8 cellular contexts compared by ENCODE assay signal in the genomic region with DNA sequence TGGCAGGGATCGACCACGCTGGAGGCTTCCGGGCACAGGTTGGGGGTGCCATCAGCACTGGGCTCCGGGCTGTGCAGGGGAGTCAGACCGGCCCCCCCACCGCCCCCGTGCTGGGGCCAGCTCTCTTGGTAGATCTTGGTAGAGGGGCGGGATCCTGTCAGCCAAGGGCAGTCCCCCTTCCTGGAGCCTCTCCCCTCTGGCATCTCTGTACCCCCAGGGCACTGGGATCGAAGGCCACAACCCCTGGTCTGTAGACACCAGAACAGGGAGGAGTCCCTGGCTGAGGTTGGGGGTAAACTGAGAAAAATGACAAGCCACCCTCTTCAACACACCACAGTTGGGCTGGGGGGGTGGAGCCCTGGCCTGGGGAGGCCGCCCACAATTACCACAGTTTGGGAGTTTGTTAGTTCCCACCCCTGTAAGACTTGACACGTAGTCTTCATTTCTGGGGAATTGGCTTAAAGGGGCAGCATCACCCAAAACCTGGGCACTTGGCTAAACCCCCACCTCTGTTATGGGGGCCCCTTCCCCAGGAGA. TPM values are rescaled to one million over a fixed set of nuclear protein-coding genes. Genes with fewer than 3 reads are reported as not detected.
DNase-seq lines count a peak whose midpoint lies in the region; FAIRE-seq and TF ChIP-seq lines count a peak whose summit lies in the region.

No MANE protein-coding gene starts in this region.

- no peaks in the 10 kb centered on the region for H4K20me1 ChIP-seq in hepatocyte (ENCODE audit: insufficient read depth, poor library complexity, severe bottlenecking)

- H3K4me1 Mint-ChIP-seq in activated T-helper 1 cell treated with anti-CD3 and anti-CD28 coated beads, Interleukin-12 subunit alpha, Interleukin-12 subunit beta, Interleukin-2, Interleukin-4 antibody, amounts not matched to agents 30 ng/mL and 10 ng/mL and 1 ng/mL, durations not matched to agents 14 hours and 24 hours and 36 hours (ENCODE audit: low read depth), result peaks cover 14% of the 10 kb centered on the region

- no peaks in the 10 kb centered on the region for H3K36me3 Mint-ChIP-seq in activated T-helper 1 cell treated with anti-CD3 and anti-CD28 coated beads, Interleukin-12 subunit alpha, Interleukin-12 subunit beta, Interleukin-2, Interleukin-4 antibody, amounts not matched to agents 30 ng/mL and 10 ng/mL and 1 ng/mL, durations not matched to agents 14 hours and 24 hours and 36 hours (ENCODE audit: low read depth)

- no peak for FAIRE-seq in H54 (lab: Jason Lieb, UNC)

- peak overlapping the region; percentile 61 for H3K4me3 Mint-ChIP-seq in activated T-helper 1 cell treated with anti-CD3 and anti-CD28 coated beads, Interleukin-12 subunit alpha, Interleukin-12 subunit beta, Interleukin-2, Interleukin-4 antibody, amounts not matched to agents 30 ng/mL and 10 ng/mL and 1 ng/mL, durations not matched to agents 14 hours and 24 hours and 36 hours

- H3K36me3 ChIP-seq in HUES48 (ENCODE audit: control insufficient read depth, insufficient read depth, low read length) (no peaks in the 10 kb centered on the region), hepatocyte (replicated peaks; ENCODE audit: insufficient read depth, low read depth) (no peaks in the 10 kb centered on the region), stomach smooth muscle (ENCODE audit: control insufficient read depth in 2 of 2, insufficient read depth in 2 of 2, low read length in 2 of 2) (peaks cover 3 to 5% of the 10 kb centered on the region in 2 donors)

- H3K9ac ChIP-seq in HUES48 (ENCODE audit: low read depth, low read length), result no peak overlapping the region
- peak overlapping the region; percentile 68 to 72 for H3K9ac ChIP-seq in stomach smooth muscle (ENCODE audit: low read length in 2 of 2)

- H3K27me3 ChIP-seq in HUES48 (ENCODE audit: control insufficient read depth, insufficient read depth, low read length) (peaks cover 59% of the 10 kb centered on the region), hepatocyte (peaks cover 3% of the 10 kb centered on the region), stomach smooth muscle (ENCODE audit: control insufficient read depth in 1 of 2, insufficient read depth in 2 of 2, low read length in 2 of 2) (peaks cover 0 to 3% of the 10 kb centered on the region in 2 donors)

- TF ChIP-seq POLR2A in H54 (IDR thresholded peaks at IDR 0.05; ENCODE audit: low read depth, low read length), result no peak

- H3K27ac Mint-ChIP-seq in activated T-helper 1 cell treated with anti-CD3 and anti-CD28 coated beads, Interleukin-12 subunit alpha, Interleukin-12 subunit beta, Interleukin-2, Interleukin-4 antibody, amounts not matched to agents 30 ng/mL and 10 ng/mL and 1 ng/mL, durations not matched to agents 14 hours and 24 hours and 36 hours, result no peak overlapping the region

- no peaks in the 10 kb centered on the region for H3K79me2 ChIP-seq in hepatocyte

- no peaks in the 10 kb centered on the region for H3K9me3 ChIP-seq in HUES48 (ENCODE audit: control insufficient read depth, insufficient read depth, low read length)
- no peaks in the 10 kb centered on the region for H3K9me3 ChIP-seq in hepatocyte (ENCODE audit: low read depth)
- H3K9me3 ChIP-seq in stomach smooth muscle (ENCODE audit: control insufficient read depth in 2 of 2, low read length in 2 of 2), result no peaks in the 10 kb centered on the region

- H3K4me1 ChIP-seq in HUES48 (ENCODE audit: control insufficient read depth, insufficient read depth, low read length) (peaks cover 7% of the 10 kb centered on the region; the same call in 1 of the 2 replicates), hepatocyte (ENCODE audit: insufficient read depth) (peaks cover 12% of the 10 kb centered on the region), stomach smooth muscle (ENCODE audit: control insufficient read depth, insufficient read depth, low read length) (peaks cover 27% of the 10 kb centered on the region)

- DNase-seq in activated T-helper 1 cell treated with anti-CD3 and anti-CD28 coated beads, Interleukin-12 subunit alpha, Interleukin-12 subunit beta, Interleukin-2, Interleukin-4 antibody, amounts not matched to agents 30 ng/mL and 10 ng/mL and 1 ng/mL, durations not matched to agents 14 hours and 24 hours and 36 hours (ENCODE audit: low spot score), result no peak
- DNase-seq in hepatocyte (ENCODE audit: low spot score) (no peak), NCI-H2081 treated with DMSO at 0.1 percent for 48 hours (lab: John Stamatoyannopoulos, UW) (no peak), occipital lobe (lab: John Stamatoyannopoulos, UW) (no peak), H54 (ENCODE audit: insufficient read length, low spot score) (no peak), NCI-H1092 (lab: John Stamatoyannopoulos, UW) (no peak)

- intact Hi-C loops in activated T-helper 1 cell treated with anti-CD3 and anti-CD28 coated beads, Interleukin-12 subunit alpha, Interleukin-12 subunit beta, Interleukin-2, Interleukin-4 antibody, amounts not matched to agents 30 ng/mL and 10 ng/mL and 1 ng/mL, durations not matched to agents 14 hours and 24 hours and 36 hours (cut with micrococcal nuclease), result loop anchor here (2.0 kb wide), 1 partner anchor 59 kb away; no protein-coding TSS in a partner anchor

- H3K27ac ChIP-seq in HUES48 (ENCODE audit: low read depth, low read length), result no peak overlapping the region
- H3K27ac ChIP-seq in hepatocyte, result peak overlapping the region; percentile 76
- peak overlapping the region; percentile 31 for H3K27ac ChIP-seq in stomach smooth muscle (ENCODE audit: low read length)

- H3K9me3 Mint-ChIP-seq in activated T-helper 1 cell treated with anti-CD3 and anti-CD28 coated beads, Interleukin-12 subunit alpha, Interleukin-12 subunit beta, Interleukin-2, Interleukin-4 antibody, amounts not matched to agents 30 ng/mL and 10 ng/mL and 1 ng/mL, durations not matched to agents 14 hours and 24 hours and 36 hours, result no peaks in the 10 kb centered on the region

- 36% methylated on average over 8 of the region's 11 CpGs for WGBS in hepatocyte (ENCODE audit: low lambda C conversion rate, missing lambda C conversion rate)

- peaks cover 35% of the 10 kb centered on the region for H3K27me3 Mint-ChIP-seq in activated T-helper 1 cell treated with anti-CD3 and anti-CD28 coated beads, Interleukin-12 subunit alpha, Interleukin-12 subunit beta, Interleukin-2, Interleukin-4 antibody, amounts not matched to agents 30 ng/mL and 10 ng/mL and 1 ng/mL, durations not matched to agents 14 hours and 24 hours and 36 hours (ENCODE audit: insufficient read depth)

- H2AFZ ChIP-seq in hepatocyte, result peak overlapping the region; percentile 99

- no peaks in the 10 kb centered on the region for H3K9me2 ChIP-seq in hepatocyte (replicated peaks; ENCODE audit: insufficient read depth)

- no peak for TF ChIP-seq CTCF in hepatocyte (IDR thresholded peaks at IDR 0.05; ENCODE audit: poor library complexity)

- H3K4me3 ChIP-seq in HUES48 (ENCODE audit: low read depth, low read length) (peak overlapping the region; percentile 83; the same call in 1 of the 2 replicates), hepatocyte (peak overlapping the region; percentile 85), stomach smooth muscle (ENCODE audit: low read length in 2 of 2) (peak overlapping the region; percentile 80 to 83)

- H3K4me2 ChIP-seq in hepatocyte, result peak overlapping the region; percentile 91

RNA-seq across cellular contexts. Expression of gene CERCAM, which starts 0.9 kb away (rescaled TPM):
- 0.86 and 1.6 TPM in 2 replicates for total RNA-seq in activated T-helper 1 cell treated with anti-CD3 and anti-CD28 coated beads, Interleukin-12 subunit alpha, Interleukin-12 subunit beta, Interleukin-2, Interleukin-4 antibody, amounts not matched to agents 30 ng/mL and 10 ng/mL and 1 ng/mL, durations not matched to agents 14 hours and 24 hours and 36 hours
- total RNA-seq in hepatocyte, result 49.2 and 51.6 TPM in 2 replicates
- polyA plus RNA-seq in hepatocyte, result 112 and 117 TPM in 2 replicates
- total RNA-seq in occipital lobe, result 10.1 TPM

RNA-seq across cellular contexts. Expression of gene ODF2, which starts 34.3 kb away (rescaled TPM):
- 55.6 and 57.6 TPM in 2 replicates for total RNA-seq in activated T-helper 1 cell treated with anti-CD3 and anti-CD28 coated beads, Interleukin-12 subunit alpha, Interleukin-12 subunit beta, Interleukin-2, Interleukin-4 antibody, amounts not matched to agents 30 ng/mL and 10 ng/mL and 1 ng/mL, durations not matched to agents 14 hours and 24 hours and 36 hours
- total RNA-seq in hepatocyte (18.5 and 20.5 TPM in 2 replicates), occipital lobe (14.8 TPM)
- 18.4 and 25.4 TPM in 2 replicates for polyA plus RNA-seq in hepatocyte

RNA-seq across cellular contexts. Expression of gene URM1, which starts 50.4 kb away (rescaled TPM):
- 81.6 and 82.6 TPM in 2 replicates for total RNA-seq in activated T-helper 1 cell treated with anti-CD3 and anti-CD28 coated beads, Interleukin-12 subunit alpha, Interleukin-12 subunit beta, Interleukin-2, Interleukin-4 antibody, amounts not matched to agents 30 ng/mL and 10 ng/mL and 1 ng/mL, durations not matched to agents 14 hours and 24 hours and 36 hours
- total RNA-seq in hepatocyte, result 32.7 and 33.8 TPM in 2 replicates
- 55.7 and 66.7 TPM in 2 replicates for polyA plus RNA-seq in hepatocyte
- total RNA-seq in occipital lobe, result 21.8 TPM
